Comparison of ENCODE assay signal across 31 cellular contexts in the genomic region with DNA sequence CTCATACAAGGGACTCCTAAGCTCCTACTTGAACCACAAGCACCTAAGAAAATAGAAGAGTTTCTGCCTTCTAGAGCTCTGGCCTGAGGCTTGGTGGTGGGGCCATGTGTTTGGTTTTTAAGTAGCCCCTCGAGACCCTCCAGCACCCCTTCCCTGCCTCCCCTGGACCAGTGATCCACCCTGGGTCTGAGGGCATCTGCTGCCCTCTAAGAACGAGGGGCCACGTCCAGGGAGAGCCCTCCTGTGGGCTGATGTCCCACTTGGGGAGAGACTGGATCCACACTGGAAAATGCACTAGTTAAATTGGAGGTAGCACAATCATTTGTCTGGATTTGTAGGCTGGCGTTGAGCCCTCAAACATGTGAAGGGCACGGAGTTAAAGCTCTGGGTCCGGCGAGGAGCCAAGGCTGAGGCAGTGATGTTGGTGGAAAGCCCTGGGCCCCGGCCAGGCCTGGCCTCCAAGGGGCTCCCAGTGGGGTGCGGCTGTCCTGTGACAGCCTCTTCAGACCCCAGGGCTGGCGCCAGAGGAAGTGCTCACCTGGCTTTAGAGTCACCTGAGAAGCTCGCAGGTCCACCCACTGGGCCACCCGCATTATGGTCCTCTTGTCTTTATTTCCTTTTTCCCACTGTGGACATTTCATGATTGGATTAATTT.
A peak's percentile ranks its signal among the peaks of the same experiment; 100 is the strongest.
DNase-seq lines count a peak whose midpoint lies in the region; ATAC-seq and TF ChIP-seq lines count a peak whose summit lies in the region.
"Had no signal": no experiment of that assay in that cellular context is flagged by ENCODE, and none has a peak within 500 bp of the region (broad histone marks: within the 10 kb centered on the region; RNA-seq: fewer than 3 reads in every experiment).

No MANE protein-coding gene starts in this region.

- intact Hi-C loops in Right ventricle myocardium superior (cut with DNase I) (no loop called here), lower lobe of right lung (cut with DNase I) (no loop called here), upper lobe of right lung (cut with DNase I) (no loop called here)

- H3K9me3 Mint-ChIP-seq in type B pancreatic cell: no peaks in the 10 kb centered on the region

- DNase-seq in Right ventricle myocardium superior (peak; percentile 56), right atrium auricular region (ENCODE audit: low spot score) (no peak), WERI-Rb-1 (peak; percentile 0), lower lobe of right lung (peak; percentile 50), upper lobe of right lung (peak; percentile 65), type B pancreatic cell (ENCODE audit: extremely low spot score, unreplicated experiment) (no peak), HK-2 (ENCODE audit: unreplicated experiment) (no peak)
- DNase-seq: activated CD4-positive, alpha-beta T cell treated with anti-CD3 and anti-CD28 coated beads, Interleukin-2, amount 50 U/mL, for 4 hours; CD8-positive, alpha-beta T cell; colonic mucosa; effector memory CD4-positive, alpha-beta T cell; EL; GOT3; HFFc6; NCI-H1048; NCI-H1694 treated with DMSO at 0.1 percent for 48 hours; NCI-H510A treated with DMSO at 0.1 percent for 48 hours; NK-92 treated with Interleukin-12 subunit alpha and Interleukin-12 subunit beta, amount 100 ng/mL, for 24 hours; stimulated activated CD4-positive, alpha-beta T cell treated with anti-CD3 and anti-CD28 coated beads, Interleukin-2, amount 100 ng/mL, for 24 hours; stimulated activated naive CD8-positive, alpha-beta T cell treated with anti-CD3 and anti-CD28 coated beads, Interleukin-15, Interleukin-2, amounts not matched to agents 100 U/mL and 50 U/mL, for 24 hours; T-helper 2 cell; testis had no signal

- no peak overlapping the region for H3K27ac ChIP-seq in right atrium auricular region
- no peak overlapping the region for H3K27ac ChIP-seq in WERI-Rb-1
- H3K27ac ChIP-seq in lower lobe of right lung: no peak overlapping the region
- no peak overlapping the region for H3K27ac ChIP-seq in upper lobe of right lung
- H3K27ac ChIP-seq: ascending aorta, colonic mucosa, epithelial cell of prostate, testis had no signal

- peaks cover 19% of the 10 kb centered on the region for H3K36me3 Mint-ChIP-seq in type B pancreatic cell

- H3K4me1 Mint-ChIP-seq in type B pancreatic cell (ENCODE audit: unreplicated experiment): no peaks in the 10 kb centered on the region
- H3K4me1 Mint-ChIP-seq: B cell, nephron had no signal

- TF ChIP-seq CTCF in right atrium auricular region (IDR thresholded peaks at IDR 0.05) (no peak), WERI-Rb-1 (IDR thresholded peaks at IDR 0.05; ENCODE audit: low read depth, low read length) (no peak), lower lobe of right lung (IDR thresholded peaks at IDR 0.05) (no peak), upper lobe of right lung (IDR thresholded peaks at IDR 0.05) (no peak), type B pancreatic cell (conservative IDR thresholded peaks at IDR 0.05) (no peak)

- H3K36me3 ChIP-seq in right atrium auricular region: no peaks in the 10 kb centered on the region
- no peaks in the 10 kb centered on the region for H3K36me3 ChIP-seq in WERI-Rb-1
- peaks cover 8% of the 10 kb centered on the region for H3K36me3 ChIP-seq in lower lobe of right lung
- H3K36me3 ChIP-seq in upper lobe of right lung: no peaks in the 10 kb centered on the region
- H3K36me3 ChIP-seq: colonic mucosa had no signal

- H3K4me1 ChIP-seq in right atrium auricular region: no peaks in the 10 kb centered on the region
- no peaks in the 10 kb centered on the region for H3K4me1 ChIP-seq in lower lobe of right lung
- no peaks in the 10 kb centered on the region for H3K4me1 ChIP-seq in upper lobe of right lung
- H3K4me1 ChIP-seq: ascending aorta, colonic mucosa had no signal

- peaks cover 0 to 14% of the 10 kb centered on the region in 2 donors for H3K9me3 ChIP-seq in right atrium auricular region
- H3K9me3 ChIP-seq in WERI-Rb-1 (ENCODE audit: severe bottlenecking): peaks cover 9% of the 10 kb centered on the region
- no peaks in the 10 kb centered on the region for H3K9me3 ChIP-seq in lower lobe of right lung
- H3K9me3 ChIP-seq in upper lobe of right lung: no peaks in the 10 kb centered on the region
- H3K9me3 ChIP-seq: colonic mucosa, testis had no signal

- no peak overlapping the region for H3K4me3 Mint-ChIP-seq in type B pancreatic cell
- H3K4me3 Mint-ChIP-seq: activated naive CD8-positive, alpha-beta T cell; B cell; CD8-positive, alpha-beta T cell; HFFc6; nephron had no signal

- no peaks in the 10 kb centered on the region for H3K27me3 ChIP-seq in right atrium auricular region
- no peaks in the 10 kb centered on the region for H3K27me3 ChIP-seq in WERI-Rb-1 (ENCODE audit: insufficient read depth, low read depth, severe bottlenecking)
- H3K27me3 ChIP-seq in lower lobe of right lung (ENCODE audit: low read depth): no peaks in the 10 kb centered on the region
- H3K27me3 ChIP-seq in upper lobe of right lung: no peaks in the 10 kb centered on the region
- H3K27me3 ChIP-seq: ascending aorta, colonic mucosa, testis had no signal

- no peak overlapping the region for H3K27ac Mint-ChIP-seq in type B pancreatic cell
- H3K27ac Mint-ChIP-seq: activated naive CD8-positive, alpha-beta T cell; B cell; CD8-positive, alpha-beta T cell; HFFc6; nephron had no signal

- ATAC-seq in Right ventricle myocardium superior (ENCODE audit: poor library complexity) (peak; percentile 67), lower lobe of right lung (peak; percentile 13 to 22), upper lobe of right lung (peak; percentile 27), GM18867 (IDR thresholded peaks at IDR 0.05; ENCODE audit: unreplicated experiment) (no peak)
- ATAC-seq: activated CD4-positive, CD25-positive, alpha-beta regulatory T cell treated with anti-CD3 and anti-CD28 coated beads, Interleukin-2, amount 50 U/mL, for 24 hours; CD8-positive, alpha-beta T cell; GM12878; stimulated activated naive CD8-positive, alpha-beta T cell treated with anti-CD3 and anti-CD28 coated beads, Interleukin-15, Interleukin-2, amounts not matched to agents 100 U/mL and 50 U/mL, for 24 hours had no signal

- H3K27me3 Mint-ChIP-seq in type B pancreatic cell: no peaks in the 10 kb centered on the region
- H3K27me3 Mint-ChIP-seq: activated naive CD8-positive, alpha-beta T cell; B cell had no signal

- no peak overlapping the region for H3K4me3 ChIP-seq in right atrium auricular region
- H3K4me3 ChIP-seq in WERI-Rb-1 (ENCODE audit: low read depth, low read length): no peak overlapping the region
- H3K4me3 ChIP-seq in lower lobe of right lung: no peak overlapping the region
- no peak overlapping the region for H3K4me3 ChIP-seq in upper lobe of right lung
- H3K4me3 ChIP-seq: ascending aorta, colonic mucosa, GM12878, smooth muscle cell, testis had no signal

Comparison
In these comparisons a context has a peak if more than half of its experiments do, and no peak if none do; other contexts are left out.
1. DNase-seq: peak in Right ventricle myocardium superior (single experiment), WERI-Rb-1 (single experiment), lower lobe of right lung (single experiment) and upper lobe of right lung (single experiment); none in right atrium auricular region (single experiment), type B pancreatic cell (single experiment) and HK-2 (single experiment).